In genomic region chr20:57080796-57081195, GRCh38 we compare ENCODE assay signal across 14 cellular contexts.
DNase-seq lines count a peak whose midpoint lies in the region; ATAC-seq, FAIRE-seq and TF ChIP-seq lines count a peak whose summit lies in the region.
"Had no signal": no experiment of that assay in that cellular context is flagged by ENCODE, and none has a peak within 500 bp of the region (broad histone marks: within the 10 kb centered on the region; RNA-seq: fewer than 3 reads in every experiment).

No MANE protein-coding gene starts in this region.

- peaks cover 6% of the 10 kb centered on the region for H3K9me3 Mint-ChIP-seq in MCF 10A (ENCODE audit: unreplicated experiment)

- H3K4me3 ChIP-seq in breast epithelium = no peak overlapping the region
- no peak overlapping the region for H3K4me3 ChIP-seq in foreskin fibroblast (ENCODE audit: low read depth in 1 of 2, low read length in 2 of 2)
- H3K4me3 ChIP-seq: GM12878, pancreas, tibial nerve had no signal

- no peak for TF ChIP-seq POLR2A in breast epithelium (IDR thresholded peaks at IDR 0.05)

- peaks cover 18% of the 10 kb centered on the region for H3K27me3 Mint-ChIP-seq in MCF 10A (ENCODE audit: insufficient read depth, unreplicated experiment)

- peaks cover 0 to 5% of the 10 kb centered on the region in 2 donors for H3K27me3 ChIP-seq in breast epithelium
- H3K27me3 ChIP-seq: pancreas, tibial nerve had no signal

- H3K36me3 Mint-ChIP-seq in MCF 10A (ENCODE audit: insufficient read depth, unreplicated experiment) = no peaks in the 10 kb centered on the region
- H3K36me3 Mint-ChIP-seq: activated CD4-positive, alpha-beta memory T cell treated with anti-CD3 and anti-CD28 coated beads for 36 hours had no signal

- CTCF ChIA-PET in MCF 10A (lab: Yijun Ruan, JAX) = interaction anchor here (0.7 to 3.2 kb wide), 26 partner anchors 9 to 545 kb away, joined by 3 to 11 read pairs (median 4); no protein-coding TSS in a partner anchor

- no TSS peak for BruUV-seq in MCF 10A (replicated peaks; lab: Mats Ljungman, UMichigan)

- peak; percentile 76 for FAIRE-seq in urothelium cell line (lab: Jason Lieb, UNC)
- FAIRE-seq: A204.1, GM12878, pancreas had no signal

- H3K27ac ChIP-seq in breast epithelium = no peak overlapping the region
- H3K27ac ChIP-seq: pancreas, tibial nerve had no signal

- intact Hi-C loops in MCF 10A (cut with micrococcal nuclease) = loop anchor here (1.0 to 2.0 kb wide), 3 partner anchors 106 to 530 kb away; no protein-coding TSS in a partner anchor
- intact Hi-C loops in breast epithelium (cut with DNase I; ENCODE audit: low total_unique reads) = no loop called here

- peaks cover 15% of the 10 kb centered on the region for H3K4me1 Mint-ChIP-seq in MCF 10A (ENCODE audit: insufficient read depth, unreplicated experiment)

- no peak overlapping the region for H3K27ac Mint-ChIP-seq in MCF 10A (ENCODE audit: low read depth, unreplicated experiment)
- H3K27ac Mint-ChIP-seq: activated CD4-positive, alpha-beta memory T cell treated with anti-CD3 and anti-CD28 coated beads for 36 hours had no signal

- ATAC-seq in HG02588 (IDR thresholded peaks at IDR 0.05; ENCODE audit: unreplicated experiment) = no peak
- no peak for ATAC-seq in HG02852 (IDR thresholded peaks at IDR 0.05; ENCODE audit: unreplicated experiment)
- ATAC-seq: GM12878, pancreas had no signal

- POLR2A ChIA-PET in MCF 10A (lab: Yijun Ruan, JAX) = interaction anchor here (1.1 kb wide), 1 partner anchor 526 kb away, joined by 3 read pairs; no protein-coding TSS in a partner anchor

- H3K4me1 ChIP-seq in breast epithelium = no peaks in the 10 kb centered on the region
- H3K4me1 ChIP-seq: pancreas, tibial nerve had no signal

- peaks cover 16 to 33% of the 10 kb centered on the region in 2 donors for H3K9me3 ChIP-seq in breast epithelium

- TF ChIP-seq CTCF in MCF 10A (IDR thresholded peaks at IDR 0.05; ENCODE audit: unreplicated experiment) (peak; percentile 27), breast epithelium (IDR thresholded peaks at IDR 0.05) (no peak), foreskin fibroblast (IDR thresholded peaks at IDR 0.05; ENCODE audit: low read depth, low read length) (peak; percentile 50)

- DNase-seq in MCF 10A (ENCODE audit: unreplicated experiment) (peak; percentile 32), breast epithelium (ENCODE audit: low spot score in 2 of 2) (no peak), SW480 (ENCODE audit: low spot score) (peak; percentile 77), foreskin fibroblast (peak; percentile 56 to 57), urothelium cell line (ENCODE audit: low spot score) (no peak), T-helper 9 cell (no peak)
- DNase-seq: activated CD4-positive, alpha-beta memory T cell treated with anti-CD3 and anti-CD28 coated beads for 36 hours; NCI-H1092 had no signal

- H3K4me3 Mint-ChIP-seq in MCF 10A (ENCODE audit: unreplicated experiment) = no peak overlapping the region
- H3K4me3 Mint-ChIP-seq: activated CD4-positive, alpha-beta memory T cell treated with anti-CD3 and anti-CD28 coated beads for 36 hours had no signal

- no peaks in the 10 kb centered on the region for H3K36me3 ChIP-seq in breast epithelium
- H3K36me3 ChIP-seq: pancreas, tibial nerve had no signal

Comparison
In these comparisons a context has a peak if more than half of its experiments do, and no peak if none do; other contexts are left out.
1. DNase-seq: peak in MCF 10A (single experiment), SW480 (single experiment) and foreskin fibroblast (2 of 2); none in breast epithelium (0 of 2), urothelium cell line (single experiment) and T-helper 9 cell (single experiment).
2. CTCF ChIP-seq: peak in MCF 10A (single experiment) and foreskin fibroblast (single experiment); none in breast epithelium (0 of 3).